28 cellular contexts compared by ENCODE assay signal in genomic region chr1:47347735-47348134, GRCh38.
"Had no signal": no experiment of that assay in that cellular context is flagged by ENCODE, and none has a peak within 500 bp of the region (broad histone marks: within the 10 kb centered on the region; RNA-seq: fewer than 3 reads in every experiment).

No MANE protein-coding gene starts in this region.

- H3K27ac ChIP-seq: coronary artery, esophagus muscularis mucosa, foreskin keratinocyte, gastroesophageal sphincter, heart right ventricle, left lung, ovary, psoas muscle, sigmoid colon, testis, tibial artery had no signal

- H3K9me3 Mint-ChIP-seq: mesothelial cell of epicardium; naive thymus-derived CD4-positive, alpha-beta T cell; nephron; stimulated activated memory B cell treated with anti-CD40 and anti-IgM and Interleukin-4, amounts not matched to agents 10 μg/mL and 1 μg/mL and 100 μg/mL, for 72 hours; type B pancreatic cell had no signal

- FAIRE-seq: islet of Langerhans had no signal

- H3K9me3 ChIP-seq: esophagus muscularis mucosa, gastroesophageal sphincter, heart right ventricle, left lung, ovary, psoas muscle, sigmoid colon, testis, tibial artery had no signal

- ATAC-seq: foreskin keratinocyte; gastroesophageal sphincter; heart right ventricle; left lung; naive thymus-derived CD4-positive, alpha-beta T cell; psoas muscle; right cardiac atrium; stimulated activated memory B cell treated with anti-CD40 and anti-IgM and Interleukin-4, amounts not matched to agents 10 μg/mL and 1 μg/mL and 100 μg/mL, for 72 hours; stimulated activated naive CD8-positive, alpha-beta T cell treated with anti-CD3 and anti-CD28 coated beads, Interleukin-15, Interleukin-2, amounts not matched to agents 100 U/mL and 50 U/mL, for 24 hours had no signal

- H3K4me1 ChIP-seq: gastroesophageal sphincter, heart right ventricle, left lung, testis, tibial artery had no signal

- H3K27ac Mint-ChIP-seq: mesothelial cell of epicardium; stimulated activated memory B cell treated with anti-CD40 and anti-IgM and Interleukin-4, amounts not matched to agents 10 μg/mL and 1 μg/mL and 100 μg/mL, for 72 hours; type B pancreatic cell had no signal

- H3K4me3 Mint-ChIP-seq: mesothelial cell of epicardium; nephron; stimulated activated memory B cell treated with anti-CD40 and anti-IgM and Interleukin-4, amounts not matched to agents 10 μg/mL and 1 μg/mL and 100 μg/mL, for 72 hours; type B pancreatic cell had no signal

- DNase-seq: dermis blood vessel endothelial cell; effector memory CD4-positive, alpha-beta T cell; foreskin keratinocyte; heart right ventricle; hippocampal formation; left lung; mesenchymal stem cell; naive thymus-derived CD4-positive, alpha-beta T cell; occipital lobe; ovary; posterior cingulate gyrus; psoas muscle; right cardiac atrium; sigmoid colon; stimulated activated CD4-positive, alpha-beta T cell treated with anti-CD3 and anti-CD28 coated beads, Interleukin-2, amount 100 ng/mL, for 24 hours; stimulated activated CD4-positive, alpha-beta T cell treated with anti-CD3 and anti-CD28 coated beads, Interleukin-4, amount 100 ng/mL, for 24 hours; stimulated activated naive CD8-positive, alpha-beta T cell treated with anti-CD3 and anti-CD28 coated beads, Interleukin-15, Interleukin-2, amounts not matched to agents 100 U/mL and 50 U/mL, for 24 hours; substantia nigra; testis; tibial artery had no signal

- H3K4me1 Mint-ChIP-seq: mesothelial cell of epicardium, nephron had no signal

- H3K4me3 ChIP-seq: coronary artery, esophagus muscularis mucosa, gastroesophageal sphincter, heart right ventricle, left lung, ovary, psoas muscle, sigmoid colon, testis, tibial artery had no signal

- H3K27me3 Mint-ChIP-seq: naive thymus-derived CD4-positive, alpha-beta T cell; stimulated activated memory B cell treated with anti-CD40 and anti-IgM and Interleukin-4, amounts not matched to agents 10 μg/mL and 1 μg/mL and 100 μg/mL, for 72 hours; type B pancreatic cell had no signal

- H3K27me3 ChIP-seq: esophagus muscularis mucosa, foreskin keratinocyte, gastroesophageal sphincter, heart right ventricle, left lung, ovary, sigmoid colon, testis, tibial artery had no signal

- H3K36me3 ChIP-seq: ovary, sigmoid colon had no signal
